10 cellular contexts compared by ENCODE assay signal in genomic region chr14:75254381-75254821, GRCh38. TPM values are rescaled to one million over a fixed set of nuclear protein-coding genes. Genes with fewer than 3 reads are reported as not detected.
A peak's percentile ranks its signal among the peaks of the same experiment; 100 is the strongest.
DNase-seq lines count a peak whose midpoint lies in the region; ATAC-seq and TF ChIP-seq lines count a peak whose summit lies in the region.
"Had no signal": no experiment of that assay in that cellular context is flagged by ENCODE, and none has a peak within 500 bp of the region (broad histone marks: within the 10 kb centered on the region; RNA-seq: fewer than 3 reads in every experiment).

No MANE protein-coding gene starts in this region.

- no peak overlapping the region for H3K4me3 Mint-ChIP-seq in central memory CD8-positive, alpha-beta T cell
- H3K4me3 Mint-ChIP-seq: natural killer cell treated with Interleukin-12 subunit alpha and Interleukin-12 subunit beta and Interleukin-15 and Interleukin-18, amount 100 ng/mL, for 72 hours had no signal

- no peaks in the 10 kb centered on the region for H3K27me3 ChIP-seq in lower lobe of right lung (ENCODE audit: low read depth)
- no peaks in the 10 kb centered on the region for H3K27me3 ChIP-seq in stomach

- H3K27ac Mint-ChIP-seq in central memory CD8-positive, alpha-beta T cell (ENCODE audit: low read depth) = peak overlapping the region; percentile 41
- H3K27ac Mint-ChIP-seq: natural killer cell treated with Interleukin-12 subunit alpha and Interleukin-12 subunit beta and Interleukin-15 and Interleukin-18, amount 100 ng/mL, for 72 hours had no signal

- peak overlapping the region; percentile 51 for H3K27ac ChIP-seq in lower lobe of right lung
- peak overlapping the region; percentile 34 to 84 (median 63) for H3K27ac ChIP-seq in stomach

- TF ChIP-seq CTCF in lower lobe of right lung (IDR thresholded peaks at IDR 0.05) (no peak), stomach (IDR thresholded peaks at IDR 0.05) (no peak)

- peak; percentile 63 for DNase-seq in NCI-H2029 (lab: John Stamatoyannopoulos, UW)
- DNase-seq in central memory CD8-positive, alpha-beta T cell (ENCODE audit: low spot score in 2 of 2) = no peak
- peak; percentile 58 for DNase-seq in lower lobe of right lung
- DNase-seq in stomach = peak; percentile 77
- DNase-seq in globus pallidus (ENCODE audit: low spot score) = no peak
- DNase-seq in NCI-H1436 (lab: John Stamatoyannopoulos, UW) = no peak
- DNase-seq: NCI-H1105 had no signal

- H3K4me1 ChIP-seq in lower lobe of right lung (peaks cover 40% of the 10 kb centered on the region), stomach (peaks cover 25 to 56% (median 39%) of the 10 kb centered on the region in 4 donors)

- H3K36me3 ChIP-seq in lower lobe of right lung (no peaks in the 10 kb centered on the region), stomach (no peaks in the 10 kb centered on the region)

- peaks cover 23% of the 10 kb centered on the region for H3K36me3 Mint-ChIP-seq in central memory CD8-positive, alpha-beta T cell (ENCODE audit: insufficient read depth)
- H3K36me3 Mint-ChIP-seq: natural killer cell treated with Interleukin-12 subunit alpha and Interleukin-12 subunit beta and Interleukin-15 and Interleukin-18, amount 100 ng/mL, for 72 hours had no signal

- no peak for TF ChIP-seq POLR2A in stomach (IDR thresholded peaks at IDR 0.05)

- 29 to 49% (median 36%) methylated on average over 4 to 6 of the region's 6 CpGs for WGBS in stomach, 5 donors

- no peak for ATAC-seq in central memory CD8-positive, alpha-beta T cell (replicated peaks; ENCODE audit: extremely low read depth, poor library complexity, severe bottlenecking)
- ATAC-seq in lower lobe of right lung (peak; percentile 0 to 19), HG03175 (IDR thresholded peaks at IDR 0.05; ENCODE audit: unreplicated experiment) (no peak), HG03280 (IDR thresholded peaks at IDR 0.05; ENCODE audit: unreplicated experiment) (no peak)
- ATAC-seq: natural killer cell treated with Interleukin-12 subunit alpha and Interleukin-12 subunit beta and Interleukin-15 and Interleukin-18, amount 100 ng/mL, for 72 hours had no signal

- H3K4me3 ChIP-seq in lower lobe of right lung (no peak overlapping the region), stomach (no peak overlapping the region)

- H3K4me1 Mint-ChIP-seq in central memory CD8-positive, alpha-beta T cell = peaks cover 45% of the 10 kb centered on the region

- H3K9me3 Mint-ChIP-seq in central memory CD8-positive, alpha-beta T cell = no peaks in the 10 kb centered on the region
- H3K9me3 Mint-ChIP-seq: natural killer cell treated with Interleukin-12 subunit alpha and Interleukin-12 subunit beta and Interleukin-15 and Interleukin-18, amount 100 ng/mL, for 72 hours had no signal

- H3K9me3 ChIP-seq in lower lobe of right lung (no peaks in the 10 kb centered on the region), stomach (no peaks in the 10 kb centered on the region)

- intact Hi-C loops in lower lobe of right lung (cut with DNase I) = no loop called here
- intact Hi-C loops in stomach (cut with DNase I; ENCODE audit: low total_unique reads) = no loop called here

- no peaks in the 10 kb centered on the region for H3K27me3 Mint-ChIP-seq in central memory CD8-positive, alpha-beta T cell

- TF ChIP-seq EP300 in stomach (IDR thresholded peaks at IDR 0.05) = no peak

RNA-seq across cellular contexts. Expression of gene FOS, which starts 24.2 kb away (rescaled TPM):
- total RNA-seq in lower lobe of right lung (302 TPM), stomach (1,000 to 10,000 TPM in 1 of 5 donors, 100 to 1,000 TPM in 4; 134 to 1,274 (median 649) TPM)
- polyA plus RNA-seq in stomach = 10 to 100 TPM; 62.2 to 82.0 (median 77.1) TPM

Comparison
In these comparisons a context has a peak if more than half of its experiments do, and no peak if none do; other contexts are left out.
1. DNase-seq: peak in NCI-H2029 (single experiment), lower lobe of right lung (single experiment) and stomach (single experiment); none in central memory CD8-positive, alpha-beta T cell (0 of 2), globus pallidus (single experiment) and NCI-H1436 (single experiment).
2. ATAC-seq: peak in lower lobe of right lung (2 of 2); none in central memory CD8-positive, alpha-beta T cell (single experiment), HG03175 (single experiment) and HG03280 (single experiment).